18 cellular contexts compared by ENCODE assay signal in the genomic region with DNA sequence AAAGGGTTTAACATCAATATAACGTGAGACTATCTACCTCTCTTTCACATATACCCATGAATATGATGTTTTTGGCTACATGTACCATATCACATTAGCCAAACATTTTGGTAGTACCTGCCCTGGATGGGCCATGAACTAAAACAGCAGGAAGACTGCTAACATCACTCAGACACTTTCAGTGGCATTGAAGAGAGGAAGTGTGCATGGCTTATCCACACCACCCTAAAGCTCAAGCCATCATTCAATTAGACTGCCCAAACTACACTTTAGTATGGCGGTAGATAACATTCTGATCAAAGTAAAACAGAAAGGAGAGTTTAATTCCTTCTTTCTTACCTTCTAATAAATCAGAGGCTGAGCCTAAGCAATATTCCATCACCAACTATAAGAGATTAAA.
A peak's percentile ranks its signal among the peaks of the same experiment; 100 is the strongest.
DNase-seq lines count a peak whose midpoint lies in the region; ATAC-seq and TF ChIP-seq lines count a peak whose summit lies in the region.
"Had no signal": no experiment of that assay in that cellular context is flagged by ENCODE, and none has a peak within 500 bp of the region (broad histone marks: within the 10 kb centered on the region; RNA-seq: fewer than 3 reads in every experiment).

No MANE protein-coding gene starts in this region.

- H3K4me2 ChIP-seq in MM.1S (ENCODE audit: low read depth, low read length): no peak overlapping the region
- H3K4me2 ChIP-seq in trophoblast cell (ENCODE audit: low read length): no peak overlapping the region

- H3K79me1 ChIP-seq in trophoblast cell (ENCODE audit: low read length): no peaks in the 10 kb centered on the region

- H3K27ac ChIP-seq in CD4-positive, alpha-beta memory T cell (ENCODE audit: low read depth, low read length): no peak overlapping the region
- H3K27ac ChIP-seq in substantia nigra (ENCODE audit: low read depth, low read length, poor library complexity, severe bottlenecking): no peak overlapping the region
- H3K27ac ChIP-seq in MM.1S (ENCODE audit: low read length): no peak overlapping the region
- H3K27ac ChIP-seq in trophoblast cell (ENCODE audit: low read depth, low read length): no peak overlapping the region
- H3K27ac ChIP-seq: cardiac muscle cell, left ventricle myocardium inferior had no signal

- TF ChIP-seq CTCF in MM.1S (IDR thresholded peaks at IDR 0.05; ENCODE audit: low read length): no peak

- H3K27ac Mint-ChIP-seq in CD4-positive, alpha-beta memory T cell: peak overlapping the region in 4 of 7 donors; percentile 5 to 66 (median 40)
- peak overlapping the region; percentile 17 for H3K27ac Mint-ChIP-seq in activated T-helper 2 cell treated with anti-CD3 and anti-CD28 coated beads, Interferon-gamma antibody, Interleukin-2, Interleukin-4, amounts not matched to agents 10 μg/mL and 5 μg/mL and 100 μg/mL, durations not matched to agents 14 hours and 24 hours and 36 hours
- H3K27ac Mint-ChIP-seq: activated CD4-positive, alpha-beta memory T cell treated with anti-CD3 and anti-CD28 coated beads for 36 hours; nephron had no signal

- CTCF ChIA-PET in CD4-positive, alpha-beta memory T cell (lab: Charles Lee; ENCODE audit: partially characterized antibody): no interaction called here

- H4K12ac ChIP-seq in trophoblast cell (ENCODE audit: low read depth, low read length): no peak overlapping the region

- peaks cover 39 to 50% of the 10 kb centered on the region in 2 donors for H3K36me3 Mint-ChIP-seq in CD4-positive, alpha-beta memory T cell
- H3K36me3 Mint-ChIP-seq in activated T-helper 2 cell treated with anti-CD3 and anti-CD28 coated beads, Interferon-gamma antibody, Interleukin-2, Interleukin-4, amounts not matched to agents 10 μg/mL and 5 μg/mL and 100 μg/mL, durations not matched to agents 14 hours and 24 hours and 36 hours (ENCODE audit: low read depth): peaks cover 42% of the 10 kb centered on the region

- H3K9me3 ChIP-seq in CD4-positive, alpha-beta memory T cell (ENCODE audit: control insufficient read depth in 1 of 2, low read length in 2 of 2): no peaks in the 10 kb centered on the region
- H3K9me3 ChIP-seq in MM.1S (replicated peaks; ENCODE audit: insufficient read depth, low read length) (no peaks in the 10 kb centered on the region), trophoblast cell (ENCODE audit: insufficient read depth, low read depth, low read length) (no peaks in the 10 kb centered on the region)
- H3K9me3 ChIP-seq: left ventricle myocardium inferior had no signal

- no peak overlapping the region for H2BK12ac ChIP-seq in trophoblast cell (ENCODE audit: low read length)

- H3K9me3 Mint-ChIP-seq in CD4-positive, alpha-beta memory T cell: peaks cover 0 to 3% (median 0%) of the 10 kb centered on the region in 8 donors
- H3K9me3 Mint-ChIP-seq in activated T-helper 2 cell treated with anti-CD3 and anti-CD28 coated beads, Interferon-gamma antibody, Interleukin-2, Interleukin-4, amounts not matched to agents 10 μg/mL and 5 μg/mL and 100 μg/mL, durations not matched to agents 14 hours and 24 hours and 36 hours: no peaks in the 10 kb centered on the region
- H3K9me3 Mint-ChIP-seq: activated CD4-positive, alpha-beta memory T cell treated with anti-CD3 and anti-CD28 coated beads for 36 hours; nephron; stimulated activated naive CD8-positive, alpha-beta T cell treated with anti-CD3 and anti-CD28 coated beads, Interleukin-15, amount 100 ng/mL, for 72 hours had no signal

- no peak overlapping the region for H4K8ac ChIP-seq in trophoblast cell (ENCODE audit: low read depth, low read length)

- no peaks in the 10 kb centered on the region for H3F3A ChIP-seq in MM.1S (ENCODE audit: insufficient read depth, low read length)

- H4K20me1 ChIP-seq in MM.1S (ENCODE audit: insufficient read depth, low read length): no peaks in the 10 kb centered on the region

- H3K9me2 ChIP-seq in MM.1S (replicated peaks; ENCODE audit: insufficient read depth, low read length): no peaks in the 10 kb centered on the region

- no peak for DNase-seq in CD4-positive, alpha-beta memory T cell
- DNase-seq in activated T-helper 2 cell treated with anti-CD3 and anti-CD28 coated beads, Interferon-gamma antibody, Interleukin-2, Interleukin-4, amounts not matched to agents 10 μg/mL and 5 μg/mL and 100 μg/mL, durations not matched to agents 14 hours and 24 hours and 36 hours (ENCODE audit: low spot score): no peak
- DNase-seq in substantia nigra (lab: John Stamatoyannopoulos, UW) (no peak), MM.1S (no peak), NOMO-1 treated with DMSO at 0.1 percent for 48 hours (lab: John Stamatoyannopoulos, UW; ENCODE audit: unreplicated experiment) (no peak), trophoblast cell (no peak)
- DNase-seq: activated CD4-positive, alpha-beta memory T cell treated with anti-CD3 and anti-CD28 coated beads for 36 hours; activated naive CD4-positive, alpha-beta T cell treated with Interleukin-2 at 50 U/mL for 16 hours; DND-41; left ventricle myocardium inferior; right cardiac atrium; stimulated activated CD4-positive, alpha-beta T cell treated with anti-CD3 and anti-CD28 coated beads, Interleukin-4, amount 100 ng/mL, for 4 hours; stimulated activated naive CD8-positive, alpha-beta T cell treated with anti-CD3 and anti-CD28 coated beads, Interleukin-15, amount 100 ng/mL, for 72 hours had no signal

- H2BK5ac ChIP-seq in trophoblast cell (ENCODE audit: low read depth, low read length, poor library complexity): no peak overlapping the region

- no peaks in the 10 kb centered on the region for H3K27me3 Mint-ChIP-seq in CD4-positive, alpha-beta memory T cell
- H3K27me3 Mint-ChIP-seq in activated T-helper 2 cell treated with anti-CD3 and anti-CD28 coated beads, Interferon-gamma antibody, Interleukin-2, Interleukin-4, amounts not matched to agents 10 μg/mL and 5 μg/mL and 100 μg/mL, durations not matched to agents 14 hours and 24 hours and 36 hours (ENCODE audit: low read depth): no peaks in the 10 kb centered on the region
- H3K27me3 Mint-ChIP-seq: activated CD4-positive, alpha-beta memory T cell treated with anti-CD3 and anti-CD28 coated beads for 36 hours; stimulated activated naive CD8-positive, alpha-beta T cell treated with anti-CD3 and anti-CD28 coated beads, Interleukin-15, amount 100 ng/mL, for 72 hours had no signal

- no CpG with 5 or more reads among the region's 2 CpGs for WGBS in trophoblast cell (ENCODE audit: extremely low coverage, insufficient coverage, insufficient read length)

- no peak overlapping the region for H4K91ac ChIP-seq in trophoblast cell (ENCODE audit: low read depth, low read length)

- H3K4ac ChIP-seq in trophoblast cell (ENCODE audit: low read depth, low read length): no peak overlapping the region

- H2BK120ac ChIP-seq in trophoblast cell (ENCODE audit: insufficient read depth, low read length, poor library complexity): no peak overlapping the region

- H3K4me3 Mint-ChIP-seq in CD4-positive, alpha-beta memory T cell: no peak overlapping the region
- H3K4me3 Mint-ChIP-seq in activated T-helper 2 cell treated with anti-CD3 and anti-CD28 coated beads, Interferon-gamma antibody, Interleukin-2, Interleukin-4, amounts not matched to agents 10 μg/mL and 5 μg/mL and 100 μg/mL, durations not matched to agents 14 hours and 24 hours and 36 hours (ENCODE audit: low read depth): no peak overlapping the region
- H3K4me3 Mint-ChIP-seq: activated CD4-positive, alpha-beta memory T cell treated with anti-CD3 and anti-CD28 coated beads for 36 hours; nephron; stimulated activated naive CD8-positive, alpha-beta T cell treated with anti-CD3 and anti-CD28 coated beads, Interleukin-15, amount 100 ng/mL, for 72 hours had no signal

- H3K4me3 ChIP-seq in CD4-positive, alpha-beta memory T cell (ENCODE audit: low read length in 2 of 2): no peak overlapping the region
- H3K4me3 ChIP-seq in MM.1S (ENCODE audit: low read length): no peak overlapping the region
- H3K4me3 ChIP-seq in trophoblast cell (ENCODE audit: low read depth, low read length): no peak overlapping the region
- H3K4me3 ChIP-seq: cardiac muscle cell, K562, left ventricle myocardium inferior had no signal

- no peaks in the 10 kb centered on the region for H3K4me1 ChIP-seq in CD4-positive, alpha-beta memory T cell (ENCODE audit: insufficient read depth, low read length)
- no peaks in the 10 kb centered on the region for H3K4me1 ChIP-seq in MM.1S (ENCODE audit: low read length)
- H3K4me1 ChIP-seq in trophoblast cell (ENCODE audit: control insufficient read depth in 1 of 2, insufficient read depth in 2 of 2, low read length in 2 of 2): peaks cover 0 to 2% of the 10 kb centered on the region in 2 experiments
- H3K4me1 ChIP-seq: left ventricle myocardium inferior had no signal

- H3K23ac ChIP-seq in trophoblast cell (ENCODE audit: low read length): no peak overlapping the region

- H3K4me1 Mint-ChIP-seq in CD4-positive, alpha-beta memory T cell: peaks cover 0 to 7% (median 1%) of the 10 kb centered on the region in 4 donors
- peaks cover 14% of the 10 kb centered on the region for H3K4me1 Mint-ChIP-seq in activated T-helper 2 cell treated with anti-CD3 and anti-CD28 coated beads, Interferon-gamma antibody, Interleukin-2, Interleukin-4, amounts not matched to agents 10 μg/mL and 5 μg/mL and 100 μg/mL, durations not matched to agents 14 hours and 24 hours and 36 hours (ENCODE audit: low read depth)
- H3K4me1 Mint-ChIP-seq: nephron; stimulated activated naive CD8-positive, alpha-beta T cell treated with anti-CD3 and anti-CD28 coated beads, Interleukin-15, amount 100 ng/mL, for 72 hours had no signal

- H3K36me3 ChIP-seq in CD4-positive, alpha-beta memory T cell (ENCODE audit: insufficient read depth, low read length): peaks cover 18% of the 10 kb centered on the region
- H3K36me3 ChIP-seq in MM.1S (replicated peaks; ENCODE audit: insufficient read depth, low read length): no peaks in the 10 kb centered on the region
- no peaks in the 10 kb centered on the region for H3K36me3 ChIP-seq in trophoblast cell (ENCODE audit: control insufficient read depth in 1 of 2, insufficient read depth in 2 of 2, low read length in 2 of 2)
- H3K36me3 ChIP-seq: cardiac muscle cell had no signal

- H3K79me2 ChIP-seq in MM.1S (ENCODE audit: low read length) (no peaks in the 10 kb centered on the region), trophoblast cell (ENCODE audit: control insufficient read depth, insufficient read depth, low read length, poor library complexity) (no peaks in the 10 kb centered on the region)

- no peak overlapping the region for H2AK5ac ChIP-seq in trophoblast cell (ENCODE audit: low read length)

- POLR2A ChIA-PET in CD4-positive, alpha-beta memory T cell (lab: Charles Lee; ENCODE audit: partially characterized antibody): no interaction called here

- peak; percentile 56 for ATAC-seq in GM19395 (IDR thresholded peaks at IDR 0.05; ENCODE audit: unreplicated experiment)
- peak; percentile 54 for ATAC-seq in HG03432 (IDR thresholded peaks at IDR 0.05; ENCODE audit: unreplicated experiment)
- ATAC-seq: K562; right cardiac atrium; stimulated activated naive CD8-positive, alpha-beta T cell treated with anti-CD3 and anti-CD28 coated beads, Interleukin-15, amount 100 ng/mL, for 72 hours had no signal

- intact Hi-C loops in CD4-positive, alpha-beta memory T cell (cut with micrococcal nuclease): no loop called here
- intact Hi-C loops in activated T-helper 2 cell treated with anti-CD3 and anti-CD28 coated beads, Interferon-gamma antibody, Interleukin-2, Interleukin-4, amounts not matched to agents 10 μg/mL and 5 μg/mL and 100 μg/mL, durations not matched to agents 14 hours and 24 hours and 36 hours (cut with micrococcal nuclease): no loop called here

- no peak overlapping the region for H2AFZ ChIP-seq in MM.1S (ENCODE audit: low read length)
- H2AFZ ChIP-seq in trophoblast cell (ENCODE audit: insufficient read depth, low read length, poor library complexity): no peak overlapping the region

- H3K18ac ChIP-seq in trophoblast cell (ENCODE audit: low read length): no peak overlapping the region

- H3K14ac ChIP-seq in trophoblast cell (ENCODE audit: low read length): no peak overlapping the region

- no peak overlapping the region for H3K9ac ChIP-seq in MM.1S (ENCODE audit: low read length)
- H3K9ac ChIP-seq in trophoblast cell (ENCODE audit: low read length): no peak overlapping the region

- H3K27me3 ChIP-seq in CD4-positive, alpha-beta memory T cell (ENCODE audit: insufficient read depth, low read length): no peaks in the 10 kb centered on the region
- H3K27me3 ChIP-seq in MM.1S (replicated peaks; ENCODE audit: insufficient read depth, low read length) (no peaks in the 10 kb centered on the region), trophoblast cell (ENCODE audit: insufficient read depth, low read length) (no peaks in the 10 kb centered on the region)
- H3K27me3 ChIP-seq: cardiac muscle cell had no signal
